1 cellular context compared by ENCODE assay signal in genomic region chr10:49015700-49016099, GRCh38.
TF ChIP-seq lines count a peak whose summit lies in the region.

No MANE protein-coding gene starts in this region.

TF ChIP-seq in IMR-90, 13 proteins besides CTCF, POLR2A, EP300 and RAD21 (continued from another document):
- TF ChIP-seq CHD1 (IDR thresholded peaks at IDR 0.05; ENCODE audit: low read depth, low read length) (no peak), RFX5 (IDR thresholded peaks at IDR 0.05; ENCODE audit: low read depth, low read length) (no peak), MAFK (IDR thresholded peaks at IDR 0.05; ENCODE audit: low read depth, low read length) (no peak), MXI1 (IDR thresholded peaks at IDR 0.05; ENCODE audit: borderline replicate concordance, low read depth, low read length) (no peak), FOS (IDR thresholded peaks at IDR 0.05; ENCODE audit: low read depth, low read length) (no peak), CEBPB (IDR thresholded peaks at IDR 0.05; ENCODE audit: low read depth, low read length) (no peak), MAZ (IDR thresholded peaks at IDR 0.05; ENCODE audit: borderline replicate concordance, low read depth, low read length) (no peak), NFE2L2 (IDR thresholded peaks at IDR 0.05; ENCODE audit: low read depth, low read length) (no peak), ELK1 (IDR thresholded peaks at IDR 0.05; ENCODE audit: borderline replicate concordance, low read depth, low read length) (no peak)
